19 cellular contexts compared by ENCODE assay signal in the genomic region with DNA sequence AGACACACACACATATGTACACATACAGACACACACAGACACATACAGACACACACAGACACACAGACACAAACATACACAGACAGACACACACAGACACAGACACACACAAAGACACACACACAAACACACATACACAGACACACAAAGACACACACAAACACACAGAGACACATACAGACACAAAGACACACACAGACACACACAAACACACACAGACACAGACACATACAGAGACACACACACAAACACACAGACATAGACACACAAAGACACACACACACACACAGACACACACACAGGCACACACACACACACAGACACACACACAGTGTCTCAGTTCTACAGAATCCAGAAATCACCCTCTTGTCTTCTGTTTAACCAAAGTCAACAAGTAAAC.
DNase-seq lines count a peak whose midpoint lies in the region; ATAC-seq, FAIRE-seq and TF ChIP-seq lines count a peak whose summit lies in the region.
"Had no signal": no experiment of that assay in that cellular context is flagged by ENCODE, and none has a peak within 500 bp of the region (broad histone marks: within the 10 kb centered on the region; RNA-seq: fewer than 3 reads in every experiment).

No MANE protein-coding gene starts in this region.

- H3K4me1 Mint-ChIP-seq in MCF 10A (ENCODE audit: insufficient read depth, unreplicated experiment): no peaks in the 10 kb centered on the region
- H3K4me1 Mint-ChIP-seq: CD4-positive, CD25-positive, alpha-beta regulatory T cell had no signal

- no peak for FAIRE-seq in HepG2 (lab: Jason Lieb, UNC)
- FAIRE-seq: G401.6, GM19239, H54 had no signal

- no peak overlapping the region for H3K18ac ChIP-seq in IMR-90 (ENCODE audit: low read depth, low read length)

- H3K36me3 ChIP-seq in HepG2 (replicated peaks in 1 of 2; ENCODE audit: control insufficient read depth in 1 of 2, insufficient read depth in 2 of 2, low read length in 2 of 2): no peaks in the 10 kb centered on the region
- no peaks in the 10 kb centered on the region for H3K36me3 ChIP-seq in right lobe of liver
- H3K36me3 ChIP-seq in IMR-90 (ENCODE audit: control insufficient read depth, insufficient read depth, low read length): no peaks in the 10 kb centered on the region
- no peaks in the 10 kb centered on the region for H3K36me3 ChIP-seq in neural cell (ENCODE audit: insufficient read depth, low read length)
- H3K36me3 ChIP-seq in hepatocyte (replicated peaks; ENCODE audit: insufficient read depth, low read depth): no peaks in the 10 kb centered on the region
- H3K36me3 ChIP-seq: HAP-1 had no signal

- no peak overlapping the region for H3K9ac ChIP-seq in HepG2 (ENCODE audit: insufficient read depth, low read depth, low read length)
- no peak overlapping the region for H3K9ac ChIP-seq in IMR-90 (ENCODE audit: low read depth, low read length)
- H3K9ac ChIP-seq in neural cell (ENCODE audit: low read length): peak overlapping the region; percentile 52

- TF ChIP-seq POLR2A in HepG2 (IDR thresholded peaks at IDR 0.05; ENCODE audit: insufficient read depth in 1 of 2, low read depth in 2 of 2, low read length in 2 of 2) (no peak), right lobe of liver (IDR thresholded peaks at IDR 0.05) (no peak), IMR-90 (IDR thresholded peaks at IDR 0.05; ENCODE audit: low read depth, low read length) (no peak)

- H2BK15ac ChIP-seq in IMR-90 (ENCODE audit: low read depth, low read length): no peak overlapping the region

- intact Hi-C loops in HepG2 (cut with micrococcal nuclease; ENCODE audit: unreplicated experiment): no loop called here
- intact Hi-C loops in right lobe of liver (cut with DNase I): no loop called here
- intact Hi-C loops in IMR-90 (cut with micrococcal nuclease): no loop called here
- intact Hi-C loops in MCF 10A (cut with micrococcal nuclease): no loop called here

- no peak overlapping the region for H3K56ac ChIP-seq in IMR-90 (ENCODE audit: extremely low read depth, insufficient read depth, low read length)

- peak overlapping the region; percentile 74 for H2BK5ac ChIP-seq in IMR-90 (ENCODE audit: low read depth, low read length, poor library complexity, severe bottlenecking)

- H4K5ac ChIP-seq in IMR-90 (ENCODE audit: low read depth, low read length): no peak overlapping the region

- H3K79me2 ChIP-seq in HepG2 (ENCODE audit: insufficient read depth, low read length): no peaks in the 10 kb centered on the region
- no peaks in the 10 kb centered on the region for H3K79me2 ChIP-seq in neural cell (replicated peaks; ENCODE audit: insufficient read depth, low read length)
- no peaks in the 10 kb centered on the region for H3K79me2 ChIP-seq in hepatocyte

- in situ Hi-C loops in HepG2 (cut with HindIII; ENCODE audit: extremely low pct_ligation_motif_present, low pct_unique_long_range_greater_than_20kb): no loop called here
- in situ Hi-C loops in IMR-90 (cut with MboI; ENCODE audit: low sequenced_read_pairs): no loop called here

- TF ChIP-seq EP300 in HepG2 (IDR thresholded peaks at IDR 0.05; ENCODE audit: low read depth in 2 of 2, low read length in 2 of 2) (no peak), HepG2 (CRISPR knock-in tag; IDR thresholded peaks at IDR 0.05; ENCODE audit: borderline replicate concordance) (no peak), neural cell (conservative IDR thresholded peaks at IDR 0.05; ENCODE audit: poor library complexity, severe bottlenecking) (no peak)

- ATAC-seq in HepG2 (no peak), right lobe of liver (no peak), IMR-90 (ENCODE audit: low read depth) (no peak)
- ATAC-seq: CD8-positive, alpha-beta T cell; GM23338 had no signal

- no peaks in the 10 kb centered on the region for H4K20me1 ChIP-seq in HepG2 (ENCODE audit: insufficient read depth, low read length)
- no peaks in the 10 kb centered on the region for H4K20me1 ChIP-seq in IMR-90 (ENCODE audit: insufficient read depth, low read length)
- no peaks in the 10 kb centered on the region for H4K20me1 ChIP-seq in neural cell (ENCODE audit: insufficient read depth)
- no peaks in the 10 kb centered on the region for H4K20me1 ChIP-seq in hepatocyte (ENCODE audit: insufficient read depth, poor library complexity, severe bottlenecking)

- BruUV-seq in HepG2 (replicated peaks; lab: Mats Ljungman, UMichigan) (no TSS peak), IMR-90 (replicated peaks; lab: Mats Ljungman, UMichigan) (no TSS peak), MCF 10A (replicated peaks; lab: Mats Ljungman, UMichigan) (no TSS peak)

- H3K27ac ChIP-seq in HepG2 (ENCODE audit: extremely low read length, insufficient read depth, low read length) (no peak overlapping the region), right lobe of liver (no peak overlapping the region), IMR-90 (ENCODE audit: insufficient read depth, low read length) (no peak overlapping the region), neural cell (ENCODE audit: low read length) (peak overlapping the region; percentile 83), hepatocyte (no peak overlapping the region)
- H3K27ac ChIP-seq: 22Rv1, C4-2B had no signal

- no peaks in the 10 kb centered on the region for H3K9me3 Mint-ChIP-seq in MCF 10A (ENCODE audit: unreplicated experiment)
- H3K9me3 Mint-ChIP-seq: CD8-positive, alpha-beta T cell; GM23338 had no signal

- H3K4me1 ChIP-seq in HepG2 (ENCODE audit: insufficient read depth, low read length) (no peaks in the 10 kb centered on the region), right lobe of liver (no peaks in the 10 kb centered on the region), IMR-90 (ENCODE audit: control insufficient read depth, insufficient read depth, low read length) (no peaks in the 10 kb centered on the region), hepatocyte (ENCODE audit: insufficient read depth) (no peaks in the 10 kb centered on the region)
- H3K4me1 ChIP-seq: Caco-2, HAP-1 had no signal

- H3K27me3 Mint-ChIP-seq in MCF 10A (ENCODE audit: insufficient read depth, unreplicated experiment): no peaks in the 10 kb centered on the region
- H3K27me3 Mint-ChIP-seq: CD4-positive, CD25-positive, alpha-beta regulatory T cell had no signal

- no peak overlapping the region for H4K91ac ChIP-seq in IMR-90 (ENCODE audit: insufficient read depth, low read depth, low read length)

- no peaks in the 10 kb centered on the region for H3F3A ChIP-seq in neural cell (ENCODE audit: insufficient read depth, low read length, poor library complexity, severe bottlenecking)

- no peak overlapping the region for H3K23ac ChIP-seq in IMR-90 (ENCODE audit: low read depth, low read length)

- no peak overlapping the region for H2AK9ac ChIP-seq in IMR-90 (replicated peaks; ENCODE audit: low read depth, low read length, poor library complexity)

- TF ChIP-seq RAD21 in HepG2 (CRISPR knock-in tag; IDR thresholded peaks at IDR 0.05): no peak
- no peak for TF ChIP-seq RAD21 in IMR-90 (IDR thresholded peaks at IDR 0.05; ENCODE audit: low read length)
- TF ChIP-seq RAD21 in neural cell (conservative IDR thresholded peaks at IDR 0.05): no peak

- H3K4me3 Mint-ChIP-seq in MCF 10A (ENCODE audit: unreplicated experiment): no peak overlapping the region
- H3K4me3 Mint-ChIP-seq: CD4-positive, CD25-positive, alpha-beta regulatory T cell; CD8-positive, alpha-beta T cell; GM23338 had no signal

- no peaks in the 10 kb centered on the region for H3K79me1 ChIP-seq in IMR-90 (ENCODE audit: low read depth in 1 of 2, low read length in 2 of 2)

- H3K36me3 Mint-ChIP-seq in MCF 10A (ENCODE audit: insufficient read depth, unreplicated experiment): no peaks in the 10 kb centered on the region
- H3K36me3 Mint-ChIP-seq: CD4-positive, CD25-positive, alpha-beta regulatory T cell; CD8-positive, alpha-beta T cell had no signal

- H3K4me2 ChIP-seq in HepG2 (ENCODE audit: low read depth, low read length): no peak overlapping the region
- H3K4me2 ChIP-seq in IMR-90 (ENCODE audit: low read depth, low read length): no peak overlapping the region
- H3K4me2 ChIP-seq in neural cell (ENCODE audit: low read length): no peak overlapping the region
- H3K4me2 ChIP-seq in hepatocyte: no peak overlapping the region
- H3K4me2 ChIP-seq: GM23338 had no signal

- dilution Hi-C loops in IMR-90 (cut with HindIII; ENCODE audit: low sequenced_read_pairs, unreplicated experiment): no loop called here

- H3K4me3 ChIP-seq in HepG2 (replicated peaks in 1 of 3; ENCODE audit: insufficient read depth in 1 of 3, low read depth in 2 of 3, low read length in 3 of 3): no peak overlapping the region
- no peak overlapping the region for H3K4me3 ChIP-seq in right lobe of liver
- H3K4me3 ChIP-seq in IMR-90 (ENCODE audit: insufficient read depth, low read depth, low read length): no peak overlapping the region
- H3K4me3 ChIP-seq in neural cell (ENCODE audit: low read length): no peak overlapping the region
- no peak overlapping the region for H3K4me3 ChIP-seq in hepatocyte
- H3K4me3 ChIP-seq: GM23338, HAP-1 had no signal

- peaks cover 0 to 23% of the 10 kb centered on the region in 2 experiments; a peak in 2 of 5 replicates for H3K27me3 ChIP-seq in HepG2 (ENCODE audit: control insufficient read depth in 1 of 2, insufficient read depth in 2 of 2, low read length in 2 of 2)
- no peaks in the 10 kb centered on the region for H3K27me3 ChIP-seq in right lobe of liver
- H3K27me3 ChIP-seq in IMR-90 (ENCODE audit: control insufficient read depth, insufficient read depth, low read length): no peaks in the 10 kb centered on the region
- no peaks in the 10 kb centered on the region for H3K27me3 ChIP-seq in neural cell (ENCODE audit: insufficient read depth, low read depth, low read length)
- H3K27me3 ChIP-seq in hepatocyte: no peaks in the 10 kb centered on the region

- H3K9me1 ChIP-seq in IMR-90 (ENCODE audit: insufficient read depth, low read length): no peaks in the 10 kb centered on the region

- H3K4ac ChIP-seq in IMR-90 (ENCODE audit: low read depth, low read length): no peak overlapping the region

- no peak overlapping the region for H4K8ac ChIP-seq in IMR-90 (ENCODE audit: low read depth in 2 of 2, low read length in 2 of 2)

- H3K9me3 ChIP-seq in HepG2 (ENCODE audit: low read length): no peaks in the 10 kb centered on the region
- no peaks in the 10 kb centered on the region for H3K9me3 ChIP-seq in right lobe of liver
- peaks cover 29% of the 10 kb centered on the region for H3K9me3 ChIP-seq in IMR-90 (ENCODE audit: control insufficient read depth, insufficient read depth, low read length)
- H3K9me3 ChIP-seq in neural cell (ENCODE audit: low read length): no peaks in the 10 kb centered on the region
- H3K9me3 ChIP-seq in hepatocyte (ENCODE audit: low read depth): no peaks in the 10 kb centered on the region
- H3K9me3 ChIP-seq: Caco-2, HAP-1 had no signal

- no peak overlapping the region for H2AFZ ChIP-seq in HepG2 (ENCODE audit: low read length)
- no peak overlapping the region for H2AFZ ChIP-seq in IMR-90 (replicated peaks; ENCODE audit: low read length, poor library complexity)
- no peak overlapping the region for H2AFZ ChIP-seq in neural cell (ENCODE audit: low read depth, low read length)
- no peak overlapping the region for H2AFZ ChIP-seq in hepatocyte
- H2AFZ ChIP-seq: GM23338 had no signal

- H2AK5ac ChIP-seq in IMR-90 (ENCODE audit: low read depth, low read length): no peak overlapping the region

- no peak overlapping the region for H2BK120ac ChIP-seq in IMR-90 (ENCODE audit: low read depth, low read length)

- DNase-seq in HepG2 (ENCODE audit: low spot score) (no peak), right lobe of liver (no peak), IMR-90 (no peak), MCF 10A (ENCODE audit: unreplicated experiment) (no peak), hepatocyte (ENCODE audit: low spot score) (no peak), 8988T (no peak)
- DNase-seq: Caco-2; CD4-positive, CD25-positive, alpha-beta regulatory T cell; CD8-positive, alpha-beta T cell; DMS153; DND-41 had no signal

- no peak overlapping the region for H3K27ac Mint-ChIP-seq in MCF 10A (ENCODE audit: low read depth, unreplicated experiment)
- H3K27ac Mint-ChIP-seq: CD4-positive, CD25-positive, alpha-beta regulatory T cell; CD8-positive, alpha-beta T cell; GM23338 had no signal

- POLR2A ChIA-PET in HepG2 (lab: Yijun Ruan, JAX) (no interaction called here), IMR-90 (lab: Charles Lee; ENCODE audit: unreplicated experiment) (no interaction called here), MCF 10A (lab: Yijun Ruan, JAX) (no interaction called here)

- TF ChIP-seq CTCF in HepG2 (CRISPR knock-in tag; IDR thresholded peaks at IDR 0.05) (no peak), right lobe of liver (IDR thresholded peaks at IDR 0.05) (no peak), IMR-90 (conservative IDR thresholded peaks at IDR 0.05; ENCODE audit: low read depth, low read length) (no peak), neural cell (IDR thresholded peaks at IDR 0.05; ENCODE audit: poor library complexity, severe bottlenecking) (no peak), MCF 10A (IDR thresholded peaks at IDR 0.05; ENCODE audit: unreplicated experiment) (no peak), hepatocyte (IDR thresholded peaks at IDR 0.05; ENCODE audit: poor library complexity) (no peak)

- H3K9me2 ChIP-seq in neural cell (ENCODE audit: insufficient read depth, low read length) (no peaks in the 10 kb centered on the region), hepatocyte (replicated peaks; ENCODE audit: insufficient read depth) (no peaks in the 10 kb centered on the region)

- no peak overlapping the region for H3K14ac ChIP-seq in IMR-90 (replicated peaks; ENCODE audit: low read depth, low read length)

- H2BK20ac ChIP-seq in IMR-90 (ENCODE audit: low read depth, low read length): no peak overlapping the region

- CTCF ChIA-PET in HepG2 (lab: Yijun Ruan, JAX; ENCODE audit: low intra/inter-chr PET ratio, low total read pairs): no interaction called here
- CTCF ChIA-PET in IMR-90 (lab: Yijun Ruan, JAX): no interaction called here
- CTCF ChIA-PET in MCF 10A (lab: Yijun Ruan, JAX): no interaction called here
